15 cellular contexts compared by ENCODE assay signal in the genomic region with DNA sequence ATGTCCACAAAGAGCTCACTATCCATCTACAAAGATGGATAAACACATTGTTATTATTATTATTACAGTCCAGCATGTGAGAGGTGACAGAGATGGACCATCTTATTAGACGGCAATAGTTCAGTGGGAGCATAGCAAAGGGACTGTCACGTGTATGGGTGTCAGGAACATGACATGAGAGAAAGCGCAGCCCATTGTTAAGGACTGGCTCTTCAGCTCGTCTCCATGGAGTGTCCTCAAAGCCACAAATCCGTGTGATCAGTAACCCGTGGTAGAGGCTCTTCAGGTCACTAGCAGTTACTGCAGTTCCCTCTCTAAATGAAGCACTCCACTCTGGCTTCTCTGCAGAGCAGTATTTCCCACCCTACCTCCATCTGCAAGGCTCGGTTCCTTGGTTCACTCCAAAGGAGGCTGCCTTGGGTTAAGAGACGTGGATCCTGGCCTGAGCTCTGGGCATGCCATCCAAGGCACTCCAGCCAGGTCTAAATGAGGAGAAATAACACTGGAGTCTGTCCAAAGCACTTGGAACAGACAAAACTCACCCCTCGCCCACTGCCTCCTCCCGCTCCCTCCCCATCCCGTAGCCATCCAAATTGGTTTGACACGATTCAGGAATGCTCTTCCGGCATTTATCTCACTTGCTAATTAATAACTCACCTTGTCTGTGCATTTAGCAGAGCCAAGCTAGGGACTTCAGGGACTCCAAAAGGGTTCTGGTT.
"Had no signal": no experiment of that assay in that cellular context is flagged by ENCODE, and none has a peak within 500 bp of the region (broad histone marks: within the 10 kb centered on the region; RNA-seq: fewer than 3 reads in every experiment).

No MANE protein-coding gene starts in this region.

- DNase-seq: activated CD4-positive, alpha-beta T cell treated with anti-CD3 and anti-CD28 coated beads for 1 hour; activated CD4-positive, alpha-beta T cell treated with anti-CD3 and anti-CD28 coated beads, Interleukin-2, amount 50 U/mL, for 1 hour; activated CD8-positive, alpha-beta T cell treated with anti-CD3 and anti-CD28 coated beads, Interleukin-2, amount 10 ng/mL, durations not matched to agents 7 days and 5 days; activated gamma-delta T cell; activated naive CD4-positive, alpha-beta T cell treated with anti-CD3 and anti-CD28 coated beads, Interleukin-2, amount 50 U/mL, for 16 hours; activated naive CD8-positive, alpha-beta T cell treated with anti-CD3 and anti-CD28 coated beads, Interleukin-2, amount 50 U/mL, for 24 hours; cortex of kidney; kidney; left lung; mammary epithelial cell; naive thymus-derived CD8-positive, alpha-beta T cell; spleen; stimulated activated CD4-positive, alpha-beta T cell treated with anti-CD3 and anti-CD28 coated beads, Interleukin-4, amount 100 ng/mL, for 24 hours; stimulated activated naive CD4-positive, alpha-beta T cell treated with Interleukin-2 at 50 U/mL for 16 hours; WERI-Rb-1 had no signal

- H3K4me1 ChIP-seq: left lung, spleen had no signal

- H3K27ac ChIP-seq: left lung, spleen, WERI-Rb-1 had no signal

- ATAC-seq: activated CD8-positive, alpha-beta T cell treated with anti-CD3 and anti-CD28 coated beads, Interleukin-2, amount 10 ng/mL, durations not matched to agents 7 days and 5 days; activated naive CD8-positive, alpha-beta T cell treated with anti-CD3 and anti-CD28 coated beads, Interleukin-2, amount 50 U/mL, for 24 hours; left lung; naive thymus-derived CD8-positive, alpha-beta T cell had no signal

- H3K27me3 ChIP-seq: left lung had no signal

- H3K9me3 ChIP-seq: left lung, spleen had no signal

- H3K4me3 ChIP-seq: left lung, spleen had no signal

- H3K36me3 ChIP-seq: left lung, spleen, WERI-Rb-1 had no signal
